21 cellular contexts compared by ENCODE assay signal in the genomic region with DNA sequence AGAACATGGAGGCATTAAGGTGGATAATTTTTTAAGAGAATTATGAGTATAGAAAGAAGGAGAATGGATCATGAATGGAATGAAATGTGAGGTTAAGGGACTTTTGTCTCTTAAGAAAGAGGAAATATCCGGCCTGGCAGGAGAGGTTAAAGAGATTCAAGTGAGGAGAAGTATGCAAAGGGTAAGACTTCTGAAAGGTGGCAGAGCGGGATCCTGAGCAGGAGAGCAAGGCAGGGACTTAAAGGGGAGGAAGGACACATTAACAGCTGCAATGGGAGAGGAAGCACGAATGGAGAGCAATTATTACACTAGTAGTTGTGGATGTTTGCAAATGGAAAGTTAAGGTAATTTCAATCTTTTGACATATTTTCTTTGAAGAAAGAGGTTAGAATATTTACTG.
"Had no signal": no experiment of that assay in that cellular context is flagged by ENCODE, and none has a peak within 500 bp of the region (broad histone marks: within the 10 kb centered on the region; RNA-seq: fewer than 3 reads in every experiment).

No MANE protein-coding gene starts in this region.

- H3K27ac Mint-ChIP-seq: mesothelial cell of epicardium; naive B cell; natural killer cell treated with Interleukin-12 subunit alpha and Interleukin-12 subunit beta and Interleukin-15 and Interleukin-18, amount 100 ng/mL, for 72 hours; progenitor cell of endocrine pancreas; stimulated activated naive B cell treated with anti-CD40 and anti-IgM and Interleukin-4, amounts not matched to agents 10 μg/mL and 1 μg/mL and 100 μg/mL, for 72 hours; stimulated activated naive CD8-positive, alpha-beta T cell treated with anti-CD3 and anti-CD28 coated beads, Interleukin-15, Interleukin-2, amounts not matched to agents 100 ng/mL and 50 ng/mL, for 24 hours had no signal

- ATAC-seq: left colon; mucosa of descending colon; natural killer cell treated with Interleukin-12 subunit alpha and Interleukin-12 subunit beta and Interleukin-15 and Interleukin-18, amount 100 ng/mL, for 72 hours; right lobe of liver; stimulated activated naive B cell treated with anti-CD40 and anti-IgM and Interleukin-4, amounts not matched to agents 10 μg/mL and 1 μg/mL and 100 μg/mL, for 72 hours had no signal

- H3K27ac ChIP-seq: parathyroid adenoma, right lobe of liver, thoracic aorta, tibial nerve had no signal

- H3K9me3 ChIP-seq: mucosa of descending colon, right lobe of liver, thoracic aorta, tibial nerve had no signal

- H3K36me3 ChIP-seq: right lobe of liver, thoracic aorta, tibial nerve had no signal

- DNase-seq: cerebellar nuclear complex; cortex of kidney; kidney glomerular epithelial cell; left colon; mesenchymal stem cell; mucosa of descending colon; naive B cell; right lobe of liver; small intestine; stimulated activated CD4-positive, alpha-beta T cell treated with anti-CD3 and anti-CD28 coated beads, Interleukin-15, amount 100 ng/mL, for 24 hours; stimulated activated CD4-positive, alpha-beta T cell treated with anti-CD3 and anti-CD28 coated beads, Interleukin-2, amount 100 ng/mL, for 48 hours; stimulated activated naive B cell treated with anti-CD40 and anti-IgM and Interleukin-4, amounts not matched to agents 10 μg/mL and 1 μg/mL and 100 μg/mL, for 72 hours had no signal

- H2AFZ ChIP-seq: parathyroid adenoma had no signal

- H3K79me2 ChIP-seq: parathyroid adenoma had no signal

- H3K27me3 ChIP-seq: tibial nerve had no signal

- H3K4me1 ChIP-seq: parathyroid adenoma, tibial nerve had no signal

- H3K4me1 Mint-ChIP-seq: naive B cell; stimulated activated naive B cell treated with anti-CD40 and anti-IgM and Interleukin-4, amounts not matched to agents 10 μg/mL and 1 μg/mL and 100 μg/mL, for 72 hours had no signal

- H3K27me3 Mint-ChIP-seq: naive B cell; natural killer cell treated with Interleukin-12 subunit alpha and Interleukin-12 subunit beta and Interleukin-15 and Interleukin-18, amount 100 ng/mL, for 72 hours; progenitor cell of endocrine pancreas; stimulated activated naive B cell treated with anti-CD40 and anti-IgM and Interleukin-4, amounts not matched to agents 10 μg/mL and 1 μg/mL and 100 μg/mL, for 72 hours; stimulated activated naive CD8-positive, alpha-beta T cell treated with anti-CD3 and anti-CD28 coated beads, Interleukin-15, Interleukin-2, amounts not matched to agents 100 ng/mL and 50 ng/mL, for 24 hours had no signal

- H3K36me3 Mint-ChIP-seq: mesothelial cell of epicardium; naive B cell; natural killer cell treated with Interleukin-12 subunit alpha and Interleukin-12 subunit beta and Interleukin-15 and Interleukin-18, amount 100 ng/mL, for 72 hours; stimulated activated naive B cell treated with anti-CD40 and anti-IgM and Interleukin-4, amounts not matched to agents 10 μg/mL and 1 μg/mL and 100 μg/mL, for 72 hours had no signal

- H3K4me3 ChIP-seq: lung, mucosa of descending colon, right lobe of liver, thoracic aorta, tibial nerve had no signal

- H3K9me3 Mint-ChIP-seq: naive B cell; neural crest cell; stimulated activated naive B cell treated with anti-CD40 and anti-IgM and Interleukin-4, amounts not matched to agents 10 μg/mL and 1 μg/mL and 100 μg/mL, for 72 hours; stimulated activated naive CD8-positive, alpha-beta T cell treated with anti-CD3 and anti-CD28 coated beads, Interleukin-15, Interleukin-2, amounts not matched to agents 100 ng/mL and 50 ng/mL, for 24 hours had no signal

- H3K9ac ChIP-seq: parathyroid adenoma had no signal

- H3K4me3 Mint-ChIP-seq: mesothelial cell of epicardium; naive B cell; natural killer cell treated with Interleukin-12 subunit alpha and Interleukin-12 subunit beta and Interleukin-15 and Interleukin-18, amount 100 ng/mL, for 72 hours; neural crest cell; stimulated activated naive B cell treated with anti-CD40 and anti-IgM and Interleukin-4, amounts not matched to agents 10 μg/mL and 1 μg/mL and 100 μg/mL, for 72 hours; stimulated activated naive CD8-positive, alpha-beta T cell treated with anti-CD3 and anti-CD28 coated beads, Interleukin-15, Interleukin-2, amounts not matched to agents 100 ng/mL and 50 ng/mL, for 24 hours had no signal
